ENCODE assay signal across 33 cellular contexts in the genomic region with DNA sequence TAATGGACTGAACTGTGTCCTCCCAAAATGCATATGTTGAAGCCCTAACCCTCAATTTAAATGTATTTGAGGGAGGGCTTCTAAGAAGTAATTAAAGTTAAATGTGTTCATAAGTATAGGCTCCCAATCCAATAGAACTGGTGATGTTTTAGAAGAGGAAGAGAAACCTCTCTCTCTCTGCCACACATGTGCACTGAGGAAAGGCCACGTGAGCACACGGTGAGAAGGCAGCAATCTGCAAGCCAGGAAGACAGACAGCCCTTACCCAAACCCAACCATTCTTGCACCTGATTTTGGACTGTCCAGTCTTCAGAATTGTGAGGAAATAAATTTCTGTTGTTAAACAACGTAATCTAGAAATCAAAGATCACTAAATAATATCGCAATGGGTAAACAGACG.
"Had no signal": no experiment of that assay in that cellular context is flagged by ENCODE, and none has a peak within 500 bp of the region (broad histone marks: within the 10 kb centered on the region; RNA-seq: fewer than 3 reads in every experiment).

No MANE protein-coding gene starts in this region.

- ATAC-seq: Panc1, Right ventricle myocardium inferior, SK-N-SH treated with all-trans-retinoic acid at 6 μM for 48 hours had no signal

- H3K4me1 ChIP-seq: SJCRH30 had no signal

- H3K4me3 ChIP-seq: MG63, PC-9, SJCRH30, SK-N-MC had no signal

- DNase-seq: Kasumi-1, MG63, NCI-H1048, NCI-H1092 treated with DMSO at 0.1 percent for 48 hours, NCI-H1105 treated with DMSO at 0.1 percent for 48 hours, NCI-H1417, NCI-H1436, NCI-H146, NCI-H1694, NCI-H187, NCI-H1930, NCI-H2029 treated with DMSO at 0.1 percent for 48 hours, NCI-H2081 treated with DMSO at 0.1 percent for 48 hours, NCI-H2107, NCI-H2171, NCI-H226, NCI-H446 treated with DMSO at 0.1 percent for 48 hours, NCI-H510A, NCI-H524, NCI-H526, NCI-H69, NCI-H748 treated with DMSO at 0.1 percent for 48 hours, NCI-H82, PC-9, SHP77, SIG-M5, SJCRH30 had no signal

- H3K36me3 ChIP-seq: MG63, SJCRH30 had no signal

- H3K27me3 ChIP-seq: MG63, SJCRH30 had no signal

- H3K27ac ChIP-seq: PC-9, RWPE1, SJCRH30, SK-N-MC had no signal

- H2AFZ ChIP-seq: PC-9 had no signal

- FAIRE-seq: RCC 7860 had no signal

- H3K4me2 ChIP-seq: PC-9 had no signal

- H3K9me3 ChIP-seq: MG63, SJCRH30 had no signal
